Comparison of ENCODE assay signal across 13 cellular contexts in genomic region chr9:36935768-36936497, GRCh38.
A peak's percentile ranks its signal among the peaks of the same experiment; 100 is the strongest.
DNase-seq lines count a peak whose midpoint lies in the region; ATAC-seq and TF ChIP-seq lines count a peak whose summit lies in the region.
"Had no signal": no experiment of that assay in that cellular context is flagged by ENCODE, and none has a peak within 500 bp of the region (broad histone marks: within the 10 kb centered on the region; RNA-seq: fewer than 3 reads in every experiment).

No MANE protein-coding gene starts in this region.

- intact Hi-C loops in natural killer cell (cut with micrococcal nuclease) = no loop called here
- intact Hi-C loops in aorta (cut with DNase I) = no loop called here
- intact Hi-C loops in heart right ventricle (cut with DNase I) = no loop called here

- H3K27me3 Mint-ChIP-seq in natural killer cell treated with Interleukin-12 subunit alpha and Interleukin-12 subunit beta and Interleukin-15 and Interleukin-18, amount 100 ng/mL, for 72 hours = peaks cover 14 to 17% of the 10 kb centered on the region in 2 donors
- H3K27me3 Mint-ChIP-seq in natural killer cell (ENCODE audit: low read depth in 2 of 2) = peaks cover 13 to 31% of the 10 kb centered on the region in 2 donors
- H3K27me3 Mint-ChIP-seq in IgD-negative memory B cell = no peaks in the 10 kb centered on the region

- H3K4me3 ChIP-seq in aorta (ENCODE audit: low read length in 2 of 2) (no peak overlapping the region), heart right ventricle (no peak overlapping the region)

- no peaks in the 10 kb centered on the region for H3K4me1 ChIP-seq in aorta (ENCODE audit: control insufficient read depth in 1 of 2, insufficient read depth in 2 of 2, low read length in 2 of 2)
- no peaks in the 10 kb centered on the region for H3K4me1 ChIP-seq in heart right ventricle

- WGBS in aorta, 2 donors = 86 to 89% methylated on average over 9 of the region's 9 CpGs
- 83% methylated on average over 9 of the region's 9 CpGs for WGBS in heart right ventricle, 2 donors

- H3K27me3 ChIP-seq in aorta (ENCODE audit: control insufficient read depth in 1 of 2, insufficient read depth in 2 of 2, low read length in 1 of 2) = no peaks in the 10 kb centered on the region
- peaks cover 0 to 41% (median 21%) of the 10 kb centered on the region in 7 donors for H3K27me3 ChIP-seq in heart right ventricle

- H3K36me3 ChIP-seq in aorta (ENCODE audit: control insufficient read depth in 1 of 2, insufficient read depth in 2 of 2, low read length in 1 of 2) = no peaks in the 10 kb centered on the region
- H3K36me3 ChIP-seq in heart right ventricle = no peaks in the 10 kb centered on the region

- H3K4me3 Mint-ChIP-seq in natural killer cell treated with Interleukin-12 subunit alpha and Interleukin-12 subunit beta and Interleukin-15 and Interleukin-18, amount 100 ng/mL, for 72 hours = peak overlapping the region; percentile 24
- H3K4me3 Mint-ChIP-seq in natural killer cell = no peak overlapping the region
- peak overlapping the region in 3 of 4 donors; percentile 18 to 80 (median 57) for H3K4me3 Mint-ChIP-seq in IgD-negative memory B cell

- peak in 1 of 2 donors; percentile 57 for ATAC-seq in natural killer cell treated with Interleukin-12 subunit alpha and Interleukin-12 subunit beta and Interleukin-15 and Interleukin-18, amount 100 ng/mL, for 72 hours
- ATAC-seq in natural killer cell (no peak), HG02759 (IDR thresholded peaks at IDR 0.05; ENCODE audit: unreplicated experiment) (peak; percentile 80), aorta (ENCODE audit: low FRiP score) (no peak), heart right ventricle (no peak)

- DNase-seq in natural killer cell treated with Interleukin-12 subunit alpha and Interleukin-12 subunit beta and Interleukin-15 and Interleukin-18, amount 100 ng/mL, for 72 hours (ENCODE audit: low spot score) = no peak
- DNase-seq in natural killer cell = no peak
- no peak for DNase-seq in aorta
- no peak for DNase-seq in heart right ventricle
- DNase-seq in T-helper 9 cell = no peak
- DNase-seq in effector CD8-positive, alpha-beta T cell (lab: John Stamatoyannopoulos, UW) = no peak
- DNase-seq: ACHN; activated CD4-positive, alpha-beta T cell treated with anti-CD3 and anti-CD28 coated beads, Interleukin-2, amount 50 U/mL, for 4 hours; mesenchymal stem cell; NCI-H2171 treated with DMSO at 0.1 percent for 48 hours; SHP77 treated with DMSO at 0.1 percent for 48 hours had no signal

- peaks cover 3% of the 10 kb centered on the region for H3K9me3 Mint-ChIP-seq in natural killer cell treated with Interleukin-12 subunit alpha and Interleukin-12 subunit beta and Interleukin-15 and Interleukin-18, amount 100 ng/mL, for 72 hours
- H3K9me3 Mint-ChIP-seq in natural killer cell (peaks cover 3% of the 10 kb centered on the region in 2 donors), IgD-negative memory B cell (peaks cover 0 to 3% (median 0%) of the 10 kb centered on the region in 3 donors)

- TF ChIP-seq CTCF in natural killer cell (IDR thresholded peaks at IDR 0.05) (no peak), heart right ventricle (IDR thresholded peaks at IDR 0.05) (no peak)

- no peaks in the 10 kb centered on the region for H3K4me1 Mint-ChIP-seq in natural killer cell treated with Interleukin-12 subunit alpha and Interleukin-12 subunit beta and Interleukin-15 and Interleukin-18, amount 100 ng/mL, for 72 hours (ENCODE audit: low read depth in 2 of 2)
- H3K4me1 Mint-ChIP-seq in natural killer cell (no peaks in the 10 kb centered on the region), IgD-negative memory B cell (peaks cover 47 to 70% (median 68%) of the 10 kb centered on the region in 3 donors)

- no peak overlapping the region for H3K27ac Mint-ChIP-seq in natural killer cell treated with Interleukin-12 subunit alpha and Interleukin-12 subunit beta and Interleukin-15 and Interleukin-18, amount 100 ng/mL, for 72 hours
- H3K27ac Mint-ChIP-seq in natural killer cell = no peak overlapping the region
- peak overlapping the region; percentile 86 to 93 (median 89) for H3K27ac Mint-ChIP-seq in IgD-negative memory B cell

- peaks cover 5% of the 10 kb centered on the region for H3K36me3 Mint-ChIP-seq in natural killer cell treated with Interleukin-12 subunit alpha and Interleukin-12 subunit beta and Interleukin-15 and Interleukin-18, amount 100 ng/mL, for 72 hours
- H3K36me3 Mint-ChIP-seq in natural killer cell = no peaks in the 10 kb centered on the region
- H3K36me3 Mint-ChIP-seq in IgD-negative memory B cell = peaks cover 13% of the 10 kb centered on the region

- H3K9me3 ChIP-seq in aorta (ENCODE audit: control insufficient read depth, low read length) = no peaks in the 10 kb centered on the region
- peaks cover 0 to 13% (median 0%) of the 10 kb centered on the region in 11 donors for H3K9me3 ChIP-seq in heart right ventricle

- H3K27ac ChIP-seq in aorta (ENCODE audit: low read depth in 1 of 2, low read length in 2 of 2) (no peak overlapping the region), heart right ventricle (no peak overlapping the region)

Comparison
In these comparisons a context has a peak if more than half of its experiments do, and no peak if none do; other contexts are left out.
1. H3K27ac Mint-ChIP-seq: peak in IgD-negative memory B cell (3 of 3); none in natural killer cell treated with Interleukin-12 subunit alpha and Interleukin-12 subunit beta and Interleukin-15 and Interleukin-18, amount 100 ng/mL, for 72 hours (0 of 2) and natural killer cell (0 of 2).